1 cellular context compared by ENCODE assay signal in the genomic region with DNA sequence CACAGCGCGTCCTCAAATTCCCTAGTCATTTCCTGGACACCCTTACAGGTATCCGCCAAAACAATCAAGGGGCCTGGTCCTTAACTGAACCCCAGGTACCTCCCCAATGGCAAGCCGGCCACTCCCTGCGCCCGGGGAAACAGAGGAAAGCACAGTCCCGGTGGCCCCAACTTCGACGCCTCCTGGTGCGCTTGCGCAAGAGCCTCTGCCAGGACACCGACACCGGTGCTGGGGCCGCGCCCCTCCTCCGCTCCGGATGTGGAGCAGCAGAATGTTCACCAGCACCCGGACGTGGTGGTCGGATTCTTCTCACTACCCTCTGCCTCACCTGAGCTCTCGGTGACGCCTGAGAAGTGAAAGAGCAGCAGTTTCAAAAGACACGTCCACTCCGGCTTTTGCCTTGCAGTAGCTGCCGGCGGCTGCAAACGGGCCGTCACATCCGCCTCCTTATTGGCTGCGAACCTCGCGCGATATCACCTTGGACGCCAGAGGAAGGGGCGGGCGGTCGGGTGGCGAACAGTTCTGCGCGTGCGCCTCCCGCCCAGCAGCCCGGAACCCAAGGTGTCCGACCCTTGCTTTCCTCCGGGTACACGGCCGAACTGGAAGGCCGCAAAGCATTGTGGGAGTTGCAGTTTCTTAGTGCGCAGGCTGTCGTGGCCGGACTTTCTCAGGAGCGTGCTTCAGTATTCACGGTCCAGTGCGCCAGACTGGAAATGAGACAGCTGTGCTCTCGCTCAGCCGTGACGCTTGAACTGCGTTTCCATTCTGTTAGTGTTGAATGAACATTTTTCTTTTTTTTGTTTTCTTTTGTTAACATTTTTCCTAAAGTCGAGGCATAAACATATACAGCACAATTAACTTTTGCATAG.
TF ChIP-seq lines count a peak whose summit lies in the region.

A gene with protein sequence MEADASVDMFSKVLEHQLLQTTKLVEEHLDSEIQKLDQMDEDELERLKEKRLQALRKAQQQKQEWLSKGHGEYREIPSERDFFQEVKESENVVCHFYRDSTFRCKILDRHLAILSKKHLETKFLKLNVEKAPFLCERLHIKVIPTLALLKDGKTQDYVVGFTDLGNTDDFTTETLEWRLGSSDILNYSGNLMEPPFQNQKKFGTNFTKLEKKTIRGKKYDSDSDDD (minus strand): TSS at position 423 of the 869 bp plus-strand sequence. CDS start 3,123 bp downstream, outside the sequence.

TF ChIP-seq in HepG2, 621 proteins besides CTCF, POLR2A, EP300 and RAD21 (continued from another document and continues in another):
- TF ChIP-seq, protein P1, sequence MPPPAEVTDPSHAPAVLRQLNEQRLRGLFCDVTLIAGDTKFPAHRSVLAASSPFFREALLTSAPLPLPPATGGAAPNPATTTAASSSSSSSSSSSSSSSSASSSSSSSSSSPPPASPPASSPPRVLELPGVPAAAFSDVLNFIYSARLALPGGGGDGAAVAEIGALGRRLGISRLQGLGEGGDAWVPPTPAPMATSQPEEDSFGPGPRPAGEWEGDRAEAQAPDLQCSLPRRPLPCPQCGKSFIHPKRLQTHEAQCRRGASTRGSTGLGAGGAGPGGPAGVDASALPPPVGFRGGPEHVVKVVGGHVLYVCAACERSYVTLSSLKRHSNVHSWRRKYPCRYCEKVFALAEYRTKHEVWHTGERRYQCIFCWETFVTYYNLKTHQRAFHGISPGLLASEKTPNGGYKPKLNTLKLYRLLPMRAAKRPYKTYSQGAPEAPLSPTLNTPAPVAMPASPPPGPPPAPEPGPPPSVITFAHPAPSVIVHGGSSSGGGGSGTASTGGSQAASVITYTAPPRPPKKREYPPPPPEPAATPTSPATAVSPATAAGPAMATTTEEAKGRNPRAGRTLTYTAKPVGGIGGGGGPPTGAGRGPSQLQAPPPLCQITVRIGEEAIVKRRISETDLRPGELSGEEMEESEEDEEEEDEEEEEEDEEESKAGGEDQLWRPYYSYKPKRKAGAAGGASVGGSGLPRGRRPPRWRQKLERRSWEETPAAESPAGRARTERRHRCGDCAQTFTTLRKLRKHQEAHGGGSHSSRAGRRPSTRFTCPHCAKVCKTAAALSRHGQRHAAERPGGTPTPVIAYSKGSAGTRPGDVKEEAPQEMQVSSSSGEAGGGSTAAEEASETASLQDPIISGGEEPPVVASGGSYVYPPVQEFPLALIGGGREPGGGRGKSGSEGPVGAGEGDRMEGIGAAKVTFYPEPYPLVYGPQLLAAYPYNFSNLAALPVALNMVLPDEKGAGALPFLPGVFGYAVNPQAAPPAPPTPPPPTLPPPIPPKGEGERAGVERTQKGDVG (CRISPR knock-in tag; IDR thresholded peaks at IDR 0.05; ENCODE audit: borderline replicate concordance), result peak; percentile 98; the same call in 1 of the 2 replicates
- TF ChIP-seq, protein P2, sequence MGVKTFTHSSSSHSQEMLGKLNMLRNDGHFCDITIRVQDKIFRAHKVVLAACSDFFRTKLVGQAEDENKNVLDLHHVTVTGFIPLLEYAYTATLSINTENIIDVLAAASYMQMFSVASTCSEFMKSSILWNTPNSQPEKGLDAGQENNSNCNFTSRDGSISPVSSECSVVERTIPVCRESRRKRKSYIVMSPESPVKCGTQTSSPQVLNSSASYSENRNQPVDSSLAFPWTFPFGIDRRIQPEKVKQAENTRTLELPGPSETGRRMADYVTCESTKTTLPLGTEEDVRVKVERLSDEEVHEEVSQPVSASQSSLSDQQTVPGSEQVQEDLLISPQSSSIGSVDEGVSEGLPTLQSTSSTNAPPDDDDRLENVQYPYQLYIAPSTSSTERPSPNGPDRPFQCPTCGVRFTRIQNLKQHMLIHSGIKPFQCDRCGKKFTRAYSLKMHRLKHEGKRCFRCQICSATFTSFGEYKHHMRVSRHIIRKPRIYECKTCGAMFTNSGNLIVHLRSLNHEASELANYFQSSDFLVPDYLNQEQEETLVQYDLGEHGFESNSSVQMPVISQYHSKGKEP (CRISPR knock-in tag; IDR thresholded peaks at IDR 0.05), result no peak; the same call in 1 of the 2 replicates
- TF ChIP-seq TCF12 (IDR thresholded peaks at IDR 0.05), result no peak
- peak; percentile 27 for TF ChIP-seq TCF12 (CRISPR knock-in tag; IDR thresholded peaks at IDR 0.05)
- peak; percentile 97 for TF ChIP-seq CREM (IDR thresholded peaks at IDR 0.05)
- no peak for TF ChIP-seq CREM (CRISPR knock-in tag; IDR thresholded peaks at IDR 0.05)
- TF ChIP-seq, protein P3, sequence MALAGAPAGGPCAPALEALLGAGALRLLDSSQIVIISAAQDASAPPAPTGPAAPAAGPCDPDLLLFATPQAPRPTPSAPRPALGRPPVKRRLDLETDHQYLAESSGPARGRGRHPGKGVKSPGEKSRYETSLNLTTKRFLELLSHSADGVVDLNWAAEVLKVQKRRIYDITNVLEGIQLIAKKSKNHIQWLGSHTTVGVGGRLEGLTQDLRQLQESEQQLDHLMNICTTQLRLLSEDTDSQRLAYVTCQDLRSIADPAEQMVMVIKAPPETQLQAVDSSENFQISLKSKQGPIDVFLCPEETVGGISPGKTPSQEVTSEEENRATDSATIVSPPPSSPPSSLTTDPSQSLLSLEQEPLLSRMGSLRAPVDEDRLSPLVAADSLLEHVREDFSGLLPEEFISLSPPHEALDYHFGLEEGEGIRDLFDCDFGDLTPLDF (CRISPR knock-in tag; IDR thresholded peaks at IDR 0.05), result no peak
- TF ChIP-seq, protein P4, sequence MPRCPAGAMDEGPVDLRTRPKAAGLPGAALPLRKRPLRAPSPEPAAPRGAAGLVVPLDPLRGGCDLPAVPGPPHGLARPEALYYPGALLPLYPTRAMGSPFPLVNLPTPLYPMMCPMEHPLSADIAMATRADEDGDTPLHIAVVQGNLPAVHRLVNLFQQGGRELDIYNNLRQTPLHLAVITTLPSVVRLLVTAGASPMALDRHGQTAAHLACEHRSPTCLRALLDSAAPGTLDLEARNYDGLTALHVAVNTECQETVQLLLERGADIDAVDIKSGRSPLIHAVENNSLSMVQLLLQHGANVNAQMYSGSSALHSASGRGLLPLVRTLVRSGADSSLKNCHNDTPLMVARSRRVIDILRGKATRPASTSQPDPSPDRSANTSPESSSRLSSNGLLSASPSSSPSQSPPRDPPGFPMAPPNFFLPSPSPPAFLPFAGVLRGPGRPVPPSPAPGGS (CRISPR knock-in tag; IDR thresholded peaks at IDR 0.05), result peak; percentile 94; the same call in 1 of the 2 replicates
- peak; percentile 67; the same call in 1 of the 2 replicates for TF ChIP-seq ZNF160 (CRISPR knock-in tag; IDR thresholded peaks at IDR 0.05)
- TF ChIP-seq GTF2F1 (IDR thresholded peaks at IDR 0.05; ENCODE audit: low read length), result no peak
- peak; percentile 34; the same call in 1 of the 2 replicates for TF ChIP-seq ZBTB21 (CRISPR knock-in tag; IDR thresholded peaks at IDR 0.05)
- TF ChIP-seq, protein P5, sequence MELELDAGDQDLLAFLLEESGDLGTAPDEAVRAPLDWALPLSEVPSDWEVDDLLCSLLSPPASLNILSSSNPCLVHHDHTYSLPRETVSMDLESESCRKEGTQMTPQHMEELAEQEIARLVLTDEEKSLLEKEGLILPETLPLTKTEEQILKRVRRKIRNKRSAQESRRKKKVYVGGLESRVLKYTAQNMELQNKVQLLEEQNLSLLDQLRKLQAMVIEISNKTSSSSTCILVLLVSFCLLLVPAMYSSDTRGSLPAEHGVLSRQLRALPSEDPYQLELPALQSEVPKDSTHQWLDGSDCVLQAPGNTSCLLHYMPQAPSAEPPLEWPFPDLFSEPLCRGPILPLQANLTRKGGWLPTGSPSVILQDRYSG (CRISPR knock-in tag; IDR thresholded peaks at IDR 0.05), result no peak
- peak; percentile 100 for TF ChIP-seq IRF2 (CRISPR knock-in tag; IDR thresholded peaks at IDR 0.05)
- TF ChIP-seq, protein P6, sequence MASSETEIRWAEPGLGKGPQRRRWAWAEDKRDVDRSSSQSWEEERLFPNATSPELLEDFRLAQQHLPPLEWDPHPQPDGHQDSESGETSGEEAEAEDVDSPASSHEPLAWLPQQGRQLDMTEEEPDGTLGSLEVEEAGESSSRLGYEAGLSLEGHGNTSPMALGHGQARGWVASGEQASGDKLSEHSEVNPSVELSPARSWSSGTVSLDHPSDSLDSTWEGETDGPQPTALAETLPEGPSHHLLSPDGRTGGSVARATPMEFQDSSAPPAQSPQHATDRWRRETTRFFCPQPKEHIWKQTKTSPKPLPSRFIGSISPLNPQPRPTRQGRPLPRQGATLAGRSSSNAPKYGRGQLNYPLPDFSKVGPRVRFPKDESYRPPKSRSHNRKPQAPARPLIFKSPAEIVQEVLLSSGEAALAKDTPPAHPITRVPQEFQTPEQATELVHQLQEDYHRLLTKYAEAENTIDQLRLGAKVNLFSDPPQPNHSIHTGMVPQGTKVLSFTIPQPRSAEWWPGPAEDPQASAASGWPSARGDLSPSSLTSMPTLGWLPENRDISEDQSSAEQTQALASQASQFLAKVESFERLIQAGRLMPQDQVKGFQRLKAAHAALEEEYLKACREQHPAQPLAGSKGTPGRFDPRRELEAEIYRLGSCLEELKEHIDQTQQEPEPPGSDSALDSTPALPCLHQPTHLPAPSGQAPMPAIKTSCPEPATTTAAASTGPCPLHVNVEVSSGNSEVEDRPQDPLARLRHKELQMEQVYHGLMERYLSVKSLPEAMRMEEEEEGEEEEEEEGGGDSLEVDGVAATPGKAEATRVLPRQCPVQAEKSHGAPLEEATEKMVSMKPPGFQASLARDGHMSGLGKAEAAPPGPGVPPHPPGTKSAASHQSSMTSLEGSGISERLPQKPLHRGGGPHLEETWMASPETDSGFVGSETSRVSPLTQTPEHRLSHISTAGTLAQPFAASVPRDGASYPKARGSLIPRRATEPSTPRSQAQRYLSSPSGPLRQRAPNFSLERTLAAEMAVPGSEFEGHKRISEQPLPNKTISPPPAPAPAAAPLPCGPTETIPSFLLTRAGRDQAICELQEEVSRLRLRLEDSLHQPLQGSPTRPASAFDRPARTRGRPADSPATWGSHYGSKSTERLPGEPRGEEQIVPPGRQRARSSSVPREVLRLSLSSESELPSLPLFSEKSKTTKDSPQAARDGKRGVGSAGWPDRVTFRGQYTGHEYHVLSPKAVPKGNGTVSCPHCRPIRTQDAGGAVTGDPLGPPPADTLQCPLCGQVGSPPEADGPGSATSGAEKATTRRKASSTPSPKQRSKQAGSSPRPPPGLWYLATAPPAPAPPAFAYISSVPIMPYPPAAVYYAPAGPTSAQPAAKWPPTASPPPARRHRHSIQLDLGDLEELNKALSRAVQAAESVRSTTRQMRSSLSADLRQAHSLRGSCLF (CRISPR knock-in tag; IDR thresholded peaks at IDR 0.05; ENCODE audit: borderline replicate concordance), result peak; percentile 67; the same call in 1 of the 2 replicates
- no peak for TF ChIP-seq ATM (IDR thresholded peaks at IDR 0.05; ENCODE audit: borderline replicate concordance)
- no peak for TF ChIP-seq ZFAT (CRISPR knock-in tag; conservative IDR thresholded peaks at IDR 0.05)
- peak; percentile 90 for TF ChIP-seq TAF1 (CRISPR knock-in tag; IDR thresholded peaks at IDR 0.05)
- peak; percentile 29; the same call in 1 of the 2 replicates for TF ChIP-seq NFE2L1 (CRISPR knock-in tag; IDR thresholded peaks at IDR 0.05; ENCODE audit: borderline replicate concordance)
- TF ChIP-seq GABPA (IDR thresholded peaks at IDR 0.05; ENCODE audit: low read depth, low read length), result peak; percentile 92
- TF ChIP-seq GABPA (CRISPR knock-in tag; IDR thresholded peaks at IDR 0.05; ENCODE audit: low read depth), result peak; percentile 96
- TF ChIP-seq, protein P7, sequence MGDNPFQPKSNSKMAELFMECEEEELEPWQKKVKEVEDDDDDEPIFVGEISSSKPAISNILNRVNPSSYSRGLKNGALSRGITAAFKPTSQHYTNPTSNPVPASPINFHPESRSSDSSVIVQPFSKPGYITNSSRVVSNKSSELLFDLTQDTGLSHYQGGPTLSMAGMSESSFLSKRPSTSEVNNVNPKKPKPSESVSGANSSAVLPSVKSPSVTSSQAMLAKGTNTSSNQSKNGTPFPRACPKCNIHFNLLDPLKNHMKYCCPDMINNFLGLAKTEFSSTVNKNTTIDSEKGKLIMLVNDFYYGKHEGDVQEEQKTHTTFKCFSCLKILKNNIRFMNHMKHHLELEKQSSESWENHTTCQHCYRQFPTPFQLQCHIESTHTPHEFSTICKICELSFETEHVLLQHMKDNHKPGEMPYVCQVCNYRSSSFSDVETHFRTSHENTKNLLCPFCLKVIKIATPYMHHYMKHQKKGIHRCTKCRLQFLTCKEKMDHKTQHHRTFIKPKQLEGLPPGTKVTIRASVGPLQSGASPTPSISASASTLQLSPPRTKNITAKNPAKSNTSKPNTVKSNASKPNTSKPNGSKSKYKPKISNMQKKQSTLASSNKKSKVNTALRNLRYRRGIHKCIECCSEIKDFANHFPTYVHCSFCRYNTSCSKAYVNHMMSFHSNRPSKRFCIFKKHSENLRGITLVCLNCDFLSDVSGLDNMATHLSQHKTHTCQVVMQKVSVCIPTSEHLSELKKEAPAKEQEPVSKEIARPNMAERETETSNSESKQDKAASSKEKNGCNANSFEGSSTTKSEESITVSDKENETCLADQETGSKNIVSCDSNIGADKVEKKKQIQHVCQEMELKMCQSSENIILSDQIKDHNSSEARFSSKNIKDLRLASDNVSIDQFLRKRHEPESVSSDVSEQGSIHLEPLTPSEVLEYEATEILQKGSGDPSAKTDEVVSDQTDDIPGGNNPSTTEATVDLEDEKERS (CRISPR knock-in tag; IDR thresholded peaks at IDR 0.05), result peak; percentile 76
- peak; percentile 79 for TF ChIP-seq ELF3 (CRISPR knock-in tag; IDR thresholded peaks at IDR 0.05)
- TF ChIP-seq KLF12 (CRISPR knock-in tag; IDR thresholded peaks at IDR 0.05; ENCODE audit: borderline replicate concordance), result no peak; the same call in 1 of the 2 replicates
- TF ChIP-seq HNRNPUL1 (IDR thresholded peaks at IDR 0.05; ENCODE audit: low read depth, low read length), result no peak
- 0 out of 2 replicates have a peak, but pooled peaks have one; percentile 68 for TF ChIP-seq ZNF552 (CRISPR knock-in tag; IDR thresholded peaks at IDR 0.05; ENCODE audit: borderline replicate concordance)
- TF ChIP-seq ZNF792 (CRISPR knock-in tag; IDR thresholded peaks at IDR 0.05), result peak; percentile 94
- TF ChIP-seq ZNF558 (CRISPR knock-in tag; IDR thresholded peaks at IDR 0.05; ENCODE audit: borderline replicate concordance), result peak; percentile 88; the same call in 1 of the 2 replicates
- TF ChIP-seq ZNF605 (CRISPR knock-in tag; IDR thresholded peaks at IDR 0.05), result peak; percentile 78; the same call in 1 of the 2 replicates
- peak; percentile 78 for TF ChIP-seq ZNF556 (CRISPR knock-in tag; IDR thresholded peaks at IDR 0.05; ENCODE audit: borderline replicate concordance)
- TF ChIP-seq, protein P8, sequence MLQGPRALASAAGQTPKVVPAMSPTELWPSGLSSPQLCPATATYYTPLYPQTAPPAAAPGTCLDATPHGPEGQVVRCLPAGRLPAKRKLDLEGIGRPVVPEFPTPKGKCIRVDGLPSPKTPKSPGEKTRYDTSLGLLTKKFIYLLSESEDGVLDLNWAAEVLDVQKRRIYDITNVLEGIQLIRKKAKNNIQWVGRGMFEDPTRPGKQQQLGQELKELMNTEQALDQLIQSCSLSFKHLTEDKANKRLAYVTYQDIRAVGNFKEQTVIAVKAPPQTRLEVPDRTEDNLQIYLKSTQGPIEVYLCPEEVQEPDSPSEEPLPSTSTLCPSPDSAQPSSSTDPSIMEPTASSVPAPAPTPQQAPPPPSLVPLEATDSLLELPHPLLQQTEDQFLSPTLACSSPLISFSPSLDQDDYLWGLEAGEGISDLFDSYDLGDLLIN (CRISPR knock-in tag; IDR thresholded peaks at IDR 0.05; ENCODE audit: borderline replicate concordance), result no peak
- TF ChIP-seq ZNF441 (CRISPR knock-in tag; IDR thresholded peaks at IDR 0.05; ENCODE audit: borderline replicate concordance), result peak; percentile 42; the same call in 1 of the 2 replicates
- peak; percentile 83; the same call in 1 of the 2 replicates for TF ChIP-seq ZNF614 (CRISPR knock-in tag; IDR thresholded peaks at IDR 0.05; ENCODE audit: borderline replicate concordance)
